19 cellular contexts compared by ENCODE assay signal in genomic region chr11:9763301-9763700, GRCh38.
"Had no signal": no experiment of that assay in that cellular context is flagged by ENCODE, and none has a peak within 500 bp of the region (broad histone marks: within the 10 kb centered on the region; RNA-seq: fewer than 3 reads in every experiment).

No MANE protein-coding gene starts in this region.

- H3K4me2 ChIP-seq: hepatocyte had no signal

- H2AFZ ChIP-seq: hepatocyte had no signal

- H3K27ac ChIP-seq: colonic mucosa, hepatocyte, upper lobe of left lung had no signal

- H3K27me3 ChIP-seq: colonic mucosa, hepatocyte, tibial artery, upper lobe of left lung, uterus had no signal

- H3K9me3 Mint-ChIP-seq: naive thymus-derived CD8-positive, alpha-beta T cell; stimulated activated effector memory CD8-positive, alpha-beta T cell treated with anti-CD3 and anti-CD28 coated beads, Interleukin-12 subunit alpha, Interleukin-12 subunit beta, amount 100 ng/mL, for 72 hours; stimulated activated naive CD8-positive, alpha-beta T cell treated with anti-CD3 and anti-CD28 coated beads, Interleukin-15, Interleukin-2, amounts not matched to agents 100 ng/mL and 50 ng/mL, for 24 hours had no signal

- ATAC-seq: left colon; left ventricle myocardium superior; naive thymus-derived CD8-positive, alpha-beta T cell; right cardiac atrium; stimulated activated effector memory CD8-positive, alpha-beta T cell treated with anti-CD3 and anti-CD28 coated beads, Interleukin-12 subunit alpha, Interleukin-12 subunit beta, amount 100 ng/mL, for 72 hours had no signal

- H3K27me3 Mint-ChIP-seq: naive thymus-derived CD8-positive, alpha-beta T cell; stimulated activated naive CD8-positive, alpha-beta T cell treated with anti-CD3 and anti-CD28 coated beads, Interleukin-15, Interleukin-2, amounts not matched to agents 100 ng/mL and 50 ng/mL, for 24 hours had no signal

- H3K36me3 ChIP-seq: colonic mucosa, tibial artery, upper lobe of left lung, uterus had no signal

- DNase-seq: colonic mucosa; dermis blood vessel endothelial cell; foreskin melanocyte; head of caudate nucleus; left colon; left ventricle myocardium superior; mesendoderm; naive thymus-derived CD8-positive, alpha-beta T cell; right cardiac atrium; stimulated activated CD4-positive, alpha-beta T cell treated with anti-CD3 and anti-CD28 coated beads, Interleukin-4, amount 100 ng/mL, for 1 hour; stimulated activated CD8-positive, alpha-beta memory T cell treated with anti-CD3 and anti-CD28 coated beads, Interleukin-4, amount 100 ng/mL, for 48 hours; tibial artery; upper lobe of left lung; uterus had no signal

- H3K36me3 Mint-ChIP-seq: naive thymus-derived CD8-positive, alpha-beta T cell had no signal

- H3K27ac Mint-ChIP-seq: stimulated activated effector memory CD8-positive, alpha-beta T cell treated with anti-CD3 and anti-CD28 coated beads, Interleukin-12 subunit alpha, Interleukin-12 subunit beta, amount 100 ng/mL, for 72 hours; stimulated activated naive CD8-positive, alpha-beta T cell treated with anti-CD3 and anti-CD28 coated beads, Interleukin-15, Interleukin-2, amounts not matched to agents 100 ng/mL and 50 ng/mL, for 24 hours had no signal

- H3K4me3 ChIP-seq: colonic mucosa, hepatocyte, lung, tibial artery, upper lobe of left lung, uterus had no signal

- H3K9me3 ChIP-seq: colonic mucosa, tibial artery, upper lobe of left lung, uterus had no signal

- H3K4me3 Mint-ChIP-seq: naive thymus-derived CD8-positive, alpha-beta T cell; neural crest cell; stimulated activated effector memory CD8-positive, alpha-beta T cell treated with anti-CD3 and anti-CD28 coated beads, Interleukin-12 subunit alpha, Interleukin-12 subunit beta, amount 100 ng/mL, for 72 hours; stimulated activated naive CD8-positive, alpha-beta T cell treated with anti-CD3 and anti-CD28 coated beads, Interleukin-15, Interleukin-2, amounts not matched to agents 100 ng/mL and 50 ng/mL, for 24 hours had no signal
